Comparison of ENCODE assay signal across 8 cellular contexts in the genomic region with DNA sequence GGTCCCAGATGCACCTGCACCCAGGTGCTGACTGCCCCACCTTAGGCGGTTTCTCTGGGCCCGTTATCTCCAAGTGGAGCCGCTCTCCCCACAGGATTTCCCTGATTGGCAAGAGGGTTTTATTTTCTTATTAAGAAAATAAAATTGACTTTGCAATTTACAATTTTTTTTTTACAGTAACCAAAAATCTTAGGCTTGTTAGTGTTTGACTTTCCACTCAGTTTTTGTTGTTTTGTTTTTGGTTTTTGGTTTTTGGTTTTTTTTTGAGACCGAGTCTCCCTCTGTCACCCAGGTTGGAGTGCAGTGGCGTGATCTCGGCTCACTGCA. TPM values are rescaled to one million over a fixed set of nuclear protein-coding genes. Genes with fewer than 3 reads are reported as not detected.
DNase-seq lines count a peak whose midpoint lies in the region; ATAC-seq, FAIRE-seq and TF ChIP-seq lines count a peak whose summit lies in the region.

No MANE protein-coding gene starts in this region.

- H3K4me1 Mint-ChIP-seq in T-helper 2 cell treated with Interferon-gamma antibody and Interleukin-4, amounts not matched to agents 5 μg/mL and 100 μg/mL, for 36 hours (ENCODE audit: low read depth) = peaks cover 14% of the 10 kb centered on the region

- H3K27me3 Mint-ChIP-seq in T-helper 2 cell treated with Interferon-gamma antibody and Interleukin-4, amounts not matched to agents 5 μg/mL and 100 μg/mL, for 36 hours (ENCODE audit: low read depth) = peaks cover 2% of the 10 kb centered on the region

- DNase-seq in T-helper 2 cell treated with Interferon-gamma antibody and Interleukin-4, amounts not matched to agents 5 μg/mL and 100 μg/mL, for 36 hours (ENCODE audit: low spot score) = no peak
- DNase-seq in T-helper 2 cell = no peak
- DNase-seq in lower leg skin (ENCODE audit: low spot score in 2 of 2) = no peak
- no peak for DNase-seq in substantia nigra (lab: John Stamatoyannopoulos, UW)
- DNase-seq in effector CD8-positive, alpha-beta T cell (lab: John Stamatoyannopoulos, UW) = no peak
- no peak for DNase-seq in GM12891 (ENCODE audit: insufficient read length, low spot score)

- peak overlapping the region; percentile 34 for H3K4me3 ChIP-seq in lower leg skin (ENCODE audit: low read depth, poor library complexity, severe bottlenecking)

- H3K4me3 Mint-ChIP-seq in T-helper 2 cell treated with Interferon-gamma antibody and Interleukin-4, amounts not matched to agents 5 μg/mL and 100 μg/mL, for 36 hours = peak overlapping the region; percentile 76

- TF ChIP-seq POLR2A in lower leg skin (IDR thresholded peaks at IDR 0.05) (no peak), GM12891 (IDR thresholded peaks at IDR 0.05; ENCODE audit: low read depth, low read length) (no peak)

- no peaks in the 10 kb centered on the region for H3K9me3 Mint-ChIP-seq in T-helper 2 cell treated with Interferon-gamma antibody and Interleukin-4, amounts not matched to agents 5 μg/mL and 100 μg/mL, for 36 hours

- FAIRE-seq in GM12891 (lab: Jason Lieb, UNC) = no peak

- intact Hi-C loops in lower leg skin (cut with DNase I; ENCODE audit: low total_unique reads) = no loop called here

- H3K36me3 Mint-ChIP-seq in T-helper 2 cell treated with Interferon-gamma antibody and Interleukin-4, amounts not matched to agents 5 μg/mL and 100 μg/mL, for 36 hours (ENCODE audit: low read depth) = no peaks in the 10 kb centered on the region

- no peak for ATAC-seq in HG03354 (IDR thresholded peaks at IDR 0.05; ENCODE audit: poor library complexity, severe bottlenecking, unreplicated experiment)

- H3K27ac Mint-ChIP-seq in T-helper 2 cell treated with Interferon-gamma antibody and Interleukin-4, amounts not matched to agents 5 μg/mL and 100 μg/mL, for 36 hours = no peak overlapping the region

- 30 to 36% methylated on average over 6 of the region's 6 CpGs for WGBS in lower leg skin, 2 donors

- TF ChIP-seq CTCF in lower leg skin (IDR thresholded peaks at IDR 0.05) = no peak

- H3K27ac ChIP-seq in angular gyrus (ENCODE audit: low read depth, low read length) (peak overlapping the region; percentile 75), substantia nigra (ENCODE audit: low read depth, low read length, poor library complexity, severe bottlenecking) (peak overlapping the region; percentile 71)

TF ChIP-seq in GM12891, 5 proteins besides CTCF, POLR2A, EP300 and RAD21:
- TF ChIP-seq TAF1 (IDR thresholded peaks at IDR 0.05; ENCODE audit: low read depth, low read length) = no peak
- TF ChIP-seq POLR2AphosphoS5 (IDR thresholded peaks at IDR 0.05; ENCODE audit: low read depth, low read length) = no peak
- TF ChIP-seq POU2F2 (IDR thresholded peaks at IDR 0.05; ENCODE audit: low read depth, low read length) = no peak
- no peak for TF ChIP-seq PAX5 (IDR thresholded peaks at IDR 0.05; ENCODE audit: insufficient read depth, low read length, severe bottlenecking)
TF ChIP-seq in GM12891: peak in this region for 0.

RNA-seq across cellular contexts. Expression of gene CCDC27, which starts 4.8 kb away (rescaled TPM):
- total RNA-seq in lower leg skin = not detected
- polyA plus RNA-seq in GM12891 (2012; ENCODE audit: low read depth, missing spikeins) = not detected

RNA-seq across cellular contexts. Expression of gene SMIM1, which starts 25.1 kb away (rescaled TPM):
- total RNA-seq in lower leg skin = 1 to 10 TPM; 1.6 to 8.7 (median 3.6) TPM
- polyA plus RNA-seq in GM12891 (2012; ENCODE audit: low read depth, missing spikeins) = 0.72 TPM

RNA-seq across cellular contexts. Expression of gene LRRC47, which starts 48.8 kb away (rescaled TPM):
- 10 to 100 TPM; 43.6 to 55.3 (median 49.7) TPM for total RNA-seq in lower leg skin
- polyA plus RNA-seq in GM12891 (2012; ENCODE audit: low read depth, missing spikeins) = 20.1 TPM
